ENCODE assay signal across 19 cellular contexts in genomic region chr3:100001514-100002270, GRCh38.
A peak's percentile ranks its signal among the peaks of the same experiment; 100 is the strongest.
DNase-seq lines count a peak whose midpoint lies in the region; ATAC-seq and TF ChIP-seq lines count a peak whose summit lies in the region.
"Had no signal": no experiment of that assay in that cellular context is flagged by ENCODE, and none has a peak within 500 bp of the region (broad histone marks: within the 10 kb centered on the region; RNA-seq: fewer than 3 reads in every experiment).

No MANE protein-coding gene starts in this region.

- H3K27ac ChIP-seq in smooth muscle cell (ENCODE audit: low read depth) (peak overlapping the region; percentile 91), vagina (no peak overlapping the region)
- H3K27ac ChIP-seq: tibial nerve had no signal

- no peaks in the 10 kb centered on the region for H4K20me1 ChIP-seq in smooth muscle cell (ENCODE audit: low read depth)

- H3K4me2 ChIP-seq in smooth muscle cell = peak overlapping the region; percentile 54

- peak; percentile 40 for DNase-seq in NCI-H2171 treated with DMSO at 0.1 percent for 48 hours (lab: John Stamatoyannopoulos, UW)
- DNase-seq in NCI-H2171 (lab: John Stamatoyannopoulos, UW) = no peak
- DNase-seq in NCI-H774 (lab: John Stamatoyannopoulos, UW) = peak; percentile 12
- DNase-seq in smooth muscle cell (lab: John Stamatoyannopoulos, UW; ENCODE audit: unreplicated experiment) = no peak
- no peak for DNase-seq in stimulated activated naive B cell treated with anti-CD40 and anti-IgM and Interleukin-4, amounts not matched to agents 10 μg/mL and 1 μg/mL and 100 μg/mL, for 72 hours
- DNase-seq in vagina (ENCODE audit: extremely low spot score in 2 of 2) = no peak
- DNase-seq: activated CD4-positive, alpha-beta memory T cell treated with anti-CD3 and anti-CD28 coated beads for 36 hours; activated T-cell treated with anti-CD3 and anti-CD28 coated beads, Interleukin-2, amount 50 U/mL, for 48 hours; C1 segment of cervical spinal cord; DMS79; effector memory CD8-positive, alpha-beta T cell; left cardiac atrium; NCI-H1048; NCI-H446 treated with DMSO at 0.1 percent for 48 hours had no signal

- H3K36me3 ChIP-seq in smooth muscle cell (ENCODE audit: low read depth) (no peaks in the 10 kb centered on the region), vagina (no peaks in the 10 kb centered on the region)
- H3K36me3 ChIP-seq: tibial nerve had no signal

- H2AFZ ChIP-seq in smooth muscle cell (ENCODE audit: low read depth) = no peak overlapping the region

- peaks cover 10 to 18% of the 10 kb centered on the region in 2 donors for H3K36me3 Mint-ChIP-seq in stimulated activated naive B cell treated with anti-CD40 and anti-IgM and Interleukin-4, amounts not matched to agents 10 μg/mL and 1 μg/mL and 100 μg/mL, for 72 hours

- H3K27me3 ChIP-seq in smooth muscle cell (ENCODE audit: low read depth) = no peaks in the 10 kb centered on the region
- no peaks in the 10 kb centered on the region for H3K27me3 ChIP-seq in vagina
- H3K27me3 ChIP-seq: tibial nerve had no signal

- intact Hi-C loops in vagina (cut with DNase I) = no loop called here

- WGBS in smooth muscle cell (ENCODE audit: low lambda C conversion rate) = 82% methylated on average over 8 of the region's 8 CpGs

- no peaks in the 10 kb centered on the region for H3K79me2 ChIP-seq in smooth muscle cell (ENCODE audit: low read depth)

- ATAC-seq in esophagus mucosa (peak; percentile 89), HG03159 (IDR thresholded peaks at IDR 0.05; ENCODE audit: unreplicated experiment) (no peak)
- no peak for ATAC-seq in stimulated activated naive B cell treated with anti-CD40 and anti-IgM and Interleukin-4, amounts not matched to agents 10 μg/mL and 1 μg/mL and 100 μg/mL, for 72 hours (replicated peaks)
- ATAC-seq: effector memory CD8-positive, alpha-beta T cell had no signal

- H3K27me3 Mint-ChIP-seq in stimulated activated naive B cell treated with anti-CD40 and anti-IgM and Interleukin-4, amounts not matched to agents 10 μg/mL and 1 μg/mL and 100 μg/mL, for 72 hours = no peaks in the 10 kb centered on the region
- H3K27me3 Mint-ChIP-seq: activated CD4-positive, alpha-beta memory T cell treated with anti-CD3 and anti-CD28 coated beads for 36 hours; central memory CD8-positive, alpha-beta T cell; effector memory CD8-positive, alpha-beta T cell; IgD-negative memory B cell had no signal

- no peak overlapping the region for H3K4me3 Mint-ChIP-seq in stimulated activated naive B cell treated with anti-CD40 and anti-IgM and Interleukin-4, amounts not matched to agents 10 μg/mL and 1 μg/mL and 100 μg/mL, for 72 hours
- H3K4me3 Mint-ChIP-seq: activated CD4-positive, alpha-beta memory T cell treated with anti-CD3 and anti-CD28 coated beads for 36 hours; central memory CD8-positive, alpha-beta T cell; effector memory CD8-positive, alpha-beta T cell; IgD-negative memory B cell had no signal

- no peaks in the 10 kb centered on the region for H3F3A ChIP-seq in smooth muscle cell (ENCODE audit: low read depth)

- H3K9me3 ChIP-seq in smooth muscle cell (replicated peaks; ENCODE audit: low read depth) (no peaks in the 10 kb centered on the region), vagina (no peaks in the 10 kb centered on the region)
- H3K9me3 ChIP-seq: tibial nerve had no signal

- peaks cover 6 to 8% of the 10 kb centered on the region in 2 donors for H3K9me3 Mint-ChIP-seq in stimulated activated naive B cell treated with anti-CD40 and anti-IgM and Interleukin-4, amounts not matched to agents 10 μg/mL and 1 μg/mL and 100 μg/mL, for 72 hours
- H3K9me3 Mint-ChIP-seq: central memory CD8-positive, alpha-beta T cell; effector memory CD8-positive, alpha-beta T cell; IgD-negative memory B cell had no signal

- peaks cover 16 to 31% of the 10 kb centered on the region in 2 donors for H3K4me1 Mint-ChIP-seq in stimulated activated naive B cell treated with anti-CD40 and anti-IgM and Interleukin-4, amounts not matched to agents 10 μg/mL and 1 μg/mL and 100 μg/mL, for 72 hours
- H3K4me1 Mint-ChIP-seq: central memory CD8-positive, alpha-beta T cell had no signal

- H3K27ac Mint-ChIP-seq in stimulated activated naive B cell treated with anti-CD40 and anti-IgM and Interleukin-4, amounts not matched to agents 10 μg/mL and 1 μg/mL and 100 μg/mL, for 72 hours = no peak overlapping the region
- H3K27ac Mint-ChIP-seq: activated CD4-positive, alpha-beta memory T cell treated with anti-CD3 and anti-CD28 coated beads for 36 hours; effector memory CD8-positive, alpha-beta T cell; IgD-negative memory B cell had no signal

- no peak for TF ChIP-seq CTCF in smooth muscle cell (IDR thresholded peaks at IDR 0.05; ENCODE audit: borderline replicate concordance, insufficient read depth, poor library complexity, severe bottlenecking)
- TF ChIP-seq CTCF in vagina (IDR thresholded peaks at IDR 0.05) = no peak

- TF ChIP-seq POLR2A in vagina (IDR thresholded peaks at IDR 0.05) = no peak

- H3K9ac ChIP-seq in smooth muscle cell (ENCODE audit: low read depth) = peak overlapping the region; percentile 57

- H3K4me1 ChIP-seq in smooth muscle cell (ENCODE audit: low read depth) (peaks cover 18% of the 10 kb centered on the region), vagina (peaks cover 31% of the 10 kb centered on the region)

- H3K4me3 ChIP-seq in smooth muscle cell (no peak overlapping the region), vagina (no peak overlapping the region)
- H3K4me3 ChIP-seq: tibial nerve had no signal

Comparison
In these comparisons a context has a peak if more than half of its experiments do, and no peak if none do; other contexts are left out.
1. DNase-seq: peak in NCI-H2171 treated with DMSO at 0.1 percent for 48 hours (single experiment) and NCI-H774 (single experiment); none in NCI-H2171 (single experiment), smooth muscle cell (single experiment), stimulated activated naive B cell treated with anti-CD40 and anti-IgM and Interleukin-4, amounts not matched to agents 10 μg/mL and 1 μg/mL and 100 μg/mL, for 72 hours (single experiment) and vagina (0 of 2).